Comparison of ENCODE assay signal across 20 cellular contexts in the genomic region with DNA sequence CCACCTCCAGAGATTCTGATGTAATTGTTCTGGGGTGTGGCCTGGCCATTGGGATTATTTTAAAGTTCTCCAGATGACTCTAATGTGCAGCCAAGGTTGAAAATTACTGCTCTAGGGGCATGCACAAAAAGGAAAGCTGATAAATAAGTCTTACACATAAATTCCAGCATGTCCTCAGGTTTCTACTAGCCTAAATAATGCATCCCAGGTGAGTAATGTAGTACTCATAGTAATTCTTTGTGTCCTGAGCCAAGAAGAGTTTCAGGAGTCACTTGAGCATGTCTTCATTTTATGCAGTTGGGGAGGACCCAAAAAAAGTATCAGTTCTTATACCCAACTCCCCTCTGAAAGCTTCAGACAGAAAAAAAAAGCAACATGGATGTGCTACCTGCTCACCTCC.
"Had no signal": no experiment of that assay in that cellular context is flagged by ENCODE, and none has a peak within 500 bp of the region (broad histone marks: within the 10 kb centered on the region; RNA-seq: fewer than 3 reads in every experiment).

No MANE protein-coding gene starts in this region.

- H3K4me1 ChIP-seq: pancreas, prostate gland, right lobe of liver, testis, tibial nerve had no signal

- ATAC-seq: effector memory CD8-positive, alpha-beta T cell; gastroesophageal sphincter; left colon; left ventricle myocardium superior; pancreas; right lobe of liver; stimulated activated naive B cell treated with anti-CD40 and anti-IgM and Interleukin-4, amounts not matched to agents 10 μg/mL and 1 μg/mL and 100 μg/mL, for 72 hours; stimulated activated naive CD8-positive, alpha-beta T cell treated with anti-CD3 and anti-CD28 coated beads, Interleukin-15, amount 100 ng/mL, for 72 hours had no signal

- H3K36me3 ChIP-seq: gastroesophageal sphincter, pancreas, prostate gland, right lobe of liver, tibial nerve had no signal

- DNase-seq: effector memory CD8-positive, alpha-beta T cell; immature natural killer cell; kidney; left colon; left ventricle myocardium superior; mesendoderm; naive B cell; occipital lobe; pancreas; retina; right lobe of liver; stimulated activated CD4-positive, alpha-beta T cell treated with anti-CD3 and anti-CD28 coated beads, Interleukin-1b, Interleukin-23, amount 100 ng/mL, for 48 hours; stimulated activated CD4-positive, alpha-beta T cell treated with anti-CD3 and anti-CD28 coated beads, Interleukin-4, amount 100 ng/mL, for 24 hours; stimulated activated naive B cell treated with anti-CD40 and anti-IgM and Interleukin-4, amounts not matched to agents 10 μg/mL and 1 μg/mL and 100 μg/mL, for 72 hours; stimulated activated naive CD8-positive, alpha-beta T cell treated with anti-CD3 and anti-CD28 coated beads, Interleukin-15, amount 100 ng/mL, for 72 hours; testis had no signal

- H3K27me3 ChIP-seq: gastroesophageal sphincter, pancreas, right lobe of liver, testis, tibial nerve had no signal

- H3K9me3 ChIP-seq: gastroesophageal sphincter, pancreas, prostate gland, right lobe of liver, testis, tibial nerve had no signal

- H3K27ac ChIP-seq: gastroesophageal sphincter, pancreas, prostate gland, right lobe of liver, testis, tibial nerve had no signal

- H3K4me3 ChIP-seq: gastroesophageal sphincter, lung, pancreas, prostate gland, right lobe of liver, testis, tibial nerve had no signal
